Comparison of ENCODE assay signal across 29 cellular contexts in genomic region chr1:2184531-2184930, GRCh38.
"Had no signal": no experiment of that assay in that cellular context is flagged by ENCODE, and none has a peak within 500 bp of the region (broad histone marks: within the 10 kb centered on the region; RNA-seq: fewer than 3 reads in every experiment).

No MANE protein-coding gene starts in this region.

- H3K36me3 Mint-ChIP-seq: naive B cell; natural killer cell treated with Interleukin-12 subunit alpha and Interleukin-12 subunit beta and Interleukin-15 and Interleukin-18, amount 100 ng/mL, for 72 hours had no signal

- H3K27ac Mint-ChIP-seq: naive B cell; natural killer cell treated with Interleukin-12 subunit alpha and Interleukin-12 subunit beta and Interleukin-15 and Interleukin-18, amount 100 ng/mL, for 72 hours; nephron progenitor cell; progenitor cell of endocrine pancreas; stimulated activated memory B cell treated with anti-CD40 and anti-IgM and Interleukin-4, amounts not matched to agents 10 μg/mL and 1 μg/mL and 100 μg/mL, for 72 hours had no signal

- H3K27me3 ChIP-seq: neutrophil, pancreas, right lobe of liver, sigmoid colon, suprapubic skin, testis, tibial artery, transverse colon, upper lobe of left lung, vagina had no signal

- DNase-seq: naive B cell; naive thymus-derived CD8-positive, alpha-beta T cell; nephron progenitor cell; nucleus accumbens; pancreas; psoas muscle; right cardiac atrium; right lobe of liver; sigmoid colon; small intestine; stimulated activated CD4-positive, alpha-beta T cell treated with anti-CD3 and anti-CD28 coated beads, Interleukin-15, amount 100 ng/mL, for 24 hours; stimulated activated CD4-positive, alpha-beta T cell treated with anti-CD3 and anti-CD28 coated beads, Interleukin-2, amount 100 ng/mL, for 24 hours; stimulated activated CD4-positive, alpha-beta T cell treated with anti-CD3 and anti-CD28 coated beads, Interleukin-2, amount 100 ng/mL, for 48 hours; stimulated activated CD4-positive, alpha-beta T cell treated with anti-CD3 and anti-CD28 coated beads, Interleukin-4, amount 100 ng/mL, for 24 hours; stimulated activated naive CD4-positive, alpha-beta T cell; stimulated activated naive CD8-positive, alpha-beta T cell treated with anti-CD3 and anti-CD28 coated beads, Interleukin-15, amount 100 ng/mL, for 72 hours; stimulated activated naive CD8-positive, alpha-beta T cell treated with anti-CD3 and anti-CD28 coated beads, Interleukin-15, Interleukin-2, amounts not matched to agents 100 U/mL and 50 U/mL, for 24 hours; testis; tibial artery; transverse colon had no signal

- H3K4me3 Mint-ChIP-seq: naive B cell; naive thymus-derived CD8-positive, alpha-beta T cell; natural killer cell treated with Interleukin-12 subunit alpha and Interleukin-12 subunit beta and Interleukin-15 and Interleukin-18, amount 100 ng/mL, for 72 hours; nephron progenitor cell; neural crest cell; stimulated activated memory B cell treated with anti-CD40 and anti-IgM and Interleukin-4, amounts not matched to agents 10 μg/mL and 1 μg/mL and 100 μg/mL, for 72 hours; stimulated activated naive CD8-positive, alpha-beta T cell treated with anti-CD3 and anti-CD28 coated beads, Interleukin-15, amount 100 ng/mL, for 72 hours had no signal

- H3K4me3 ChIP-seq: pancreas, psoas muscle, right lobe of liver, sigmoid colon, suprapubic skin, testis, tibial artery, transverse colon, upper lobe of left lung, vagina had no signal

- H3K9me3 ChIP-seq: neutrophil, pancreas, psoas muscle, right lobe of liver, sigmoid colon, suprapubic skin, testis, tibial artery, transverse colon, upper lobe of left lung, vagina had no signal

- H3K27ac ChIP-seq: neutrophil, pancreas, psoas muscle, right lobe of liver, sigmoid colon, suprapubic skin, testis, tibial artery, transverse colon, upper lobe of left lung, vagina had no signal

- H3K27me3 Mint-ChIP-seq: naive B cell; naive thymus-derived CD8-positive, alpha-beta T cell; natural killer cell treated with Interleukin-12 subunit alpha and Interleukin-12 subunit beta and Interleukin-15 and Interleukin-18, amount 100 ng/mL, for 72 hours; progenitor cell of endocrine pancreas; stimulated activated memory B cell treated with anti-CD40 and anti-IgM and Interleukin-4, amounts not matched to agents 10 μg/mL and 1 μg/mL and 100 μg/mL, for 72 hours; stimulated activated naive CD8-positive, alpha-beta T cell treated with anti-CD3 and anti-CD28 coated beads, Interleukin-15, amount 100 ng/mL, for 72 hours had no signal

- FAIRE-seq: pancreas, small intestine, urothelium cell line had no signal

- H3K4me1 ChIP-seq: pancreas, psoas muscle, right lobe of liver, testis, tibial artery had no signal

- H3K9me3 Mint-ChIP-seq: naive B cell; naive thymus-derived CD8-positive, alpha-beta T cell; natural killer cell treated with Interleukin-12 subunit alpha and Interleukin-12 subunit beta and Interleukin-15 and Interleukin-18, amount 100 ng/mL, for 72 hours; nephron progenitor cell; neural crest cell; stimulated activated memory B cell treated with anti-CD40 and anti-IgM and Interleukin-4, amounts not matched to agents 10 μg/mL and 1 μg/mL and 100 μg/mL, for 72 hours; stimulated activated naive CD8-positive, alpha-beta T cell treated with anti-CD3 and anti-CD28 coated beads, Interleukin-15, amount 100 ng/mL, for 72 hours had no signal

- ATAC-seq: naive thymus-derived CD8-positive, alpha-beta T cell; natural killer cell treated with Interleukin-12 subunit alpha and Interleukin-12 subunit beta and Interleukin-15 and Interleukin-18, amount 100 ng/mL, for 72 hours; pancreas; psoas muscle; right cardiac atrium; right lobe of liver; stimulated activated memory B cell treated with anti-CD40 and anti-IgM and Interleukin-4, amounts not matched to agents 10 μg/mL and 1 μg/mL and 100 μg/mL, for 72 hours; stimulated activated naive CD8-positive, alpha-beta T cell treated with anti-CD3 and anti-CD28 coated beads, Interleukin-15, amount 100 ng/mL, for 72 hours; stimulated activated naive CD8-positive, alpha-beta T cell treated with anti-CD3 and anti-CD28 coated beads, Interleukin-15, Interleukin-2, amounts not matched to agents 100 U/mL and 50 U/mL, for 24 hours had no signal

- H3K36me3 ChIP-seq: pancreas, right lobe of liver, transverse colon had no signal
